19 cellular contexts compared by ENCODE assay signal in genomic region chr20:17518339-17519052, GRCh38. TPM values are rescaled to one million over a fixed set of nuclear protein-coding genes. Genes with fewer than 3 reads are reported as not detected.
DNase-seq lines count a peak whose midpoint lies in the region; FAIRE-seq and TF ChIP-seq lines count a peak whose summit lies in the region.
"Had no signal": no experiment of that assay in that cellular context is flagged by ENCODE, and none has a peak within 500 bp of the region (broad histone marks: within the 10 kb centered on the region; RNA-seq: fewer than 3 reads in every experiment).

No MANE protein-coding gene starts in this region.

- H3K36me3 Mint-ChIP-seq in H9 (ENCODE audit: insufficient read depth in 1 of 3, low read depth in 3 of 3) = no peaks in the 10 kb centered on the region
- H3K36me3 Mint-ChIP-seq: CD8-positive, alpha-beta T cell; naive thymus-derived CD8-positive, alpha-beta T cell had no signal

- H3K56ac ChIP-seq in H9 (ENCODE audit: insufficient read length, low read depth, low read length) = no peak overlapping the region

- H4K5ac ChIP-seq in H9 (ENCODE audit: insufficient read length, low read depth, low read length) = no peak overlapping the region

- H4K20me1 ChIP-seq in H9 (ENCODE audit: control insufficient read depth, insufficient read depth, insufficient read length) = no peaks in the 10 kb centered on the region

- H3K36me3 ChIP-seq in BE2C (no peaks in the 10 kb centered on the region), WERI-Rb-1 (no peaks in the 10 kb centered on the region)
- H3K36me3 ChIP-seq: gastrocnemius medialis had no signal

- H3K9ac ChIP-seq in H9 (ENCODE audit: extremely low read depth, insufficient read length, low read length) = no peak overlapping the region

- H3K9me3 Mint-ChIP-seq in H9 = no peaks in the 10 kb centered on the region
- H3K9me3 Mint-ChIP-seq: activated CD4-positive, alpha-beta memory T cell treated with anti-CD3 and anti-CD28 coated beads, Interleukin-2, amount 10 ng/mL, durations not matched to agents 7 days and 5 days; CD8-positive, alpha-beta T cell; naive thymus-derived CD8-positive, alpha-beta T cell; stimulated activated naive CD8-positive, alpha-beta T cell treated with anti-CD3 and anti-CD28 coated beads, Interleukin-15, amount 100 ng/mL, for 72 hours had no signal

- no peak overlapping the region for H2BK20ac ChIP-seq in H9 (ENCODE audit: low read depth, low read length, poor library complexity, severe bottlenecking)

- no peak overlapping the region for H2AK5ac ChIP-seq in H9 (ENCODE audit: insufficient read length, low read length)

- WGBS in H9 (ENCODE audit: extremely low coverage, insufficient read length, low lambda C conversion rate) = no CpG with 5 or more reads among the region's 14 CpGs

- H3K4me1 ChIP-seq in BE2C = no peaks in the 10 kb centered on the region
- H3K4me1 ChIP-seq in H9 (ENCODE audit: insufficient read depth, low read length) = no peaks in the 10 kb centered on the region

- no peak overlapping the region for H2BK120ac ChIP-seq in H9 (ENCODE audit: low read depth, low read length, poor library complexity, severe bottlenecking)

- no peak overlapping the region for H4K8ac ChIP-seq in H9 (replicated peaks; ENCODE audit: insufficient read length, low read depth, low read length)

- H3K27ac ChIP-seq in H9 (ENCODE audit: insufficient read length, low read depth, low read length) = no peak overlapping the region
- H3K27ac ChIP-seq in WERI-Rb-1 = no peak overlapping the region
- H3K27ac ChIP-seq: gastrocnemius medialis, PC-9 had no signal

- H3K79me2 ChIP-seq in H9 (ENCODE audit: insufficient read depth, low read length) = no peaks in the 10 kb centered on the region

- H2BK15ac ChIP-seq in H9 (ENCODE audit: low read depth, low read length) = no peak overlapping the region

- H3K23ac ChIP-seq in H9 (ENCODE audit: insufficient read length, low read depth, low read length) = no peak overlapping the region

- no peak overlapping the region for H2AFZ ChIP-seq in H9 (ENCODE audit: low read length)
- H2AFZ ChIP-seq: PC-9 had no signal

- H3K4ac ChIP-seq in H9 (ENCODE audit: low read depth, low read length) = no peak overlapping the region

- H3K4me1 Mint-ChIP-seq in H9 = peaks cover 5 to 6% of the 10 kb centered on the region in 2 experiments

- H4K91ac ChIP-seq in H9 (ENCODE audit: insufficient read length, low read depth, low read length) = no peak overlapping the region

- no peaks in the 10 kb centered on the region for H3K9me3 ChIP-seq in BE2C
- no peaks in the 10 kb centered on the region for H3K9me3 ChIP-seq in H9 (ENCODE audit: control insufficient read depth, low read depth, low read length)
- H3K9me3 ChIP-seq in WERI-Rb-1 (ENCODE audit: severe bottlenecking) = no peaks in the 10 kb centered on the region
- H3K9me3 ChIP-seq: gastrocnemius medialis had no signal

- no peak overlapping the region for H3K14ac ChIP-seq in H9 (ENCODE audit: insufficient read depth, low read length)

- H3K23me2 ChIP-seq in H9 (ENCODE audit: insufficient read length, low read depth, low read length, poor library complexity, severe bottlenecking) = no peaks in the 10 kb centered on the region

- H3K27me3 Mint-ChIP-seq in H9 (ENCODE audit: low read depth) = no peaks in the 10 kb centered on the region
- H3K27me3 Mint-ChIP-seq: naive thymus-derived CD8-positive, alpha-beta T cell had no signal

- no peak for FAIRE-seq in HTR-8/SVneo (lab: Jason Lieb, UNC)

- H3K4me2 ChIP-seq in H9 (ENCODE audit: insufficient read depth, insufficient read length, low read length) = no peak overlapping the region
- H3K4me2 ChIP-seq: PC-9 had no signal

- H3T11ph ChIP-seq in H9 (ENCODE audit: low read length) = no peak overlapping the region

- no peak overlapping the region for H2BK12ac ChIP-seq in H9 (ENCODE audit: insufficient read length, low read depth, low read length)

- no peak overlapping the region for H3K4me3 Mint-ChIP-seq in H9
- H3K4me3 Mint-ChIP-seq: activated CD4-positive, alpha-beta memory T cell treated with anti-CD3 and anti-CD28 coated beads, Interleukin-2, amount 10 ng/mL, durations not matched to agents 7 days and 5 days; CD8-positive, alpha-beta T cell; naive thymus-derived CD8-positive, alpha-beta T cell; stimulated activated naive CD8-positive, alpha-beta T cell treated with anti-CD3 and anti-CD28 coated beads, Interleukin-15, amount 100 ng/mL, for 72 hours had no signal

- DNase-seq in BE2C (peak; percentile 70), H9 (peak; percentile 57), WERI-Rb-1 (peak; percentile 15), left kidney (ENCODE audit: low read depth, low spot score) (peak; percentile 18), NCI-H1436 treated with DMSO at 0.1 percent for 48 hours (lab: John Stamatoyannopoulos, UW) (no peak), HTR-8/SVneo (ENCODE audit: insufficient read length, low spot score) (no peak), NCI-H2227 treated with DMSO at 0.1 percent for 48 hours (lab: John Stamatoyannopoulos, UW) (no peak), NCI-H1417 (lab: John Stamatoyannopoulos, UW) (no peak)
- DNase-seq: activated CD4-positive, alpha-beta memory T cell treated with anti-CD3 and anti-CD28 coated beads, Interleukin-2, amount 10 ng/mL, durations not matched to agents 7 days and 5 days; activated effector memory CD4-positive, alpha-beta T cell treated with Interleukin-2 at 50 U/mL for 16 hours; CD8-positive, alpha-beta T cell; effector memory CD4-positive, alpha-beta T cell; gastrocnemius medialis; KBM-7; naive thymus-derived CD8-positive, alpha-beta T cell; NCI-H2081 treated with DMSO at 0.1 percent for 48 hours; PC-9; stimulated activated naive CD8-positive, alpha-beta T cell treated with anti-CD3 and anti-CD28 coated beads, Interleukin-15, amount 100 ng/mL, for 72 hours; T-helper 9 cell had no signal

- no peak overlapping the region for H2BK5ac ChIP-seq in H9 (ENCODE audit: insufficient read length, low read length)

- no peaks in the 10 kb centered on the region for H3K79me1 ChIP-seq in H9 (ENCODE audit: insufficient read depth, low read depth, low read length, poor library complexity, severe bottlenecking)

- H3K27me3 ChIP-seq in BE2C (no peaks in the 10 kb centered on the region), H9 (ENCODE audit: insufficient read depth, low read length) (no peaks in the 10 kb centered on the region), WERI-Rb-1 (ENCODE audit: insufficient read depth, low read depth, severe bottlenecking) (no peaks in the 10 kb centered on the region)
- H3K27me3 ChIP-seq: gastrocnemius medialis had no signal

- no peak for TF ChIP-seq CTCF in BE2C (IDR thresholded peaks at IDR 0.05; ENCODE audit: low read depth, low read length)
- no peak for TF ChIP-seq CTCF in H9 (conservative IDR thresholded peaks at IDR 0.05)
- no peak for TF ChIP-seq CTCF in WERI-Rb-1 (IDR thresholded peaks at IDR 0.05; ENCODE audit: low read depth, low read length)

- no peak overlapping the region for H3K27ac Mint-ChIP-seq in H9
- H3K27ac Mint-ChIP-seq: activated CD4-positive, alpha-beta memory T cell treated with anti-CD3 and anti-CD28 coated beads, Interleukin-2, amount 10 ng/mL, durations not matched to agents 7 days and 5 days; CD8-positive, alpha-beta T cell; naive thymus-derived CD8-positive, alpha-beta T cell; stimulated activated naive CD8-positive, alpha-beta T cell treated with anti-CD3 and anti-CD28 coated beads, Interleukin-15, amount 100 ng/mL, for 72 hours had no signal

- no peak overlapping the region for H3K18ac ChIP-seq in H9 (ENCODE audit: insufficient read length, low read depth, low read length)

- H3K4me3 ChIP-seq in BE2C (ENCODE audit: low read depth, low read length) (no peak overlapping the region), WERI-Rb-1 (ENCODE audit: low read depth, low read length) (no peak overlapping the region)
- H3K4me3 ChIP-seq: gastrocnemius medialis, PC-9 had no signal

RNA-seq across cellular contexts. Expression of gene BFSP1, which starts 12.7 kb away (rescaled TPM):
- 0.59 TPM for polyA plus RNA-seq in BE2C (2012; ENCODE audit: insufficient read depth, insufficient read length, low read depth)
- total RNA-seq in H9 (2021) = 8.6 and 9.4 TPM in 2 replicates
- total RNA-seq: naive thymus-derived CD8-positive, alpha-beta T cell had no signal

RNA-seq across cellular contexts. Expression of gene DSTN, which starts 51.4 kb away (rescaled TPM):
- polyA plus RNA-seq in BE2C (2012; ENCODE audit: insufficient read depth, insufficient read length, low read depth) = 211 TPM
- 145 and 148 TPM in 2 replicates for total RNA-seq in H9 (2021)

Comparison
In these comparisons a context has a peak if more than half of its experiments do, and no peak if none do; other contexts are left out.
1. DNase-seq: peak in BE2C (single experiment), H9 (single experiment), WERI-Rb-1 (single experiment) and left kidney (single experiment); none in NCI-H1436 treated with DMSO at 0.1 percent for 48 hours (single experiment), HTR-8/SVneo (single experiment), NCI-H2227 treated with DMSO at 0.1 percent for 48 hours (single experiment) and NCI-H1417 (0 of 3).